9 cellular contexts compared by ENCODE assay signal in the genomic region with DNA sequence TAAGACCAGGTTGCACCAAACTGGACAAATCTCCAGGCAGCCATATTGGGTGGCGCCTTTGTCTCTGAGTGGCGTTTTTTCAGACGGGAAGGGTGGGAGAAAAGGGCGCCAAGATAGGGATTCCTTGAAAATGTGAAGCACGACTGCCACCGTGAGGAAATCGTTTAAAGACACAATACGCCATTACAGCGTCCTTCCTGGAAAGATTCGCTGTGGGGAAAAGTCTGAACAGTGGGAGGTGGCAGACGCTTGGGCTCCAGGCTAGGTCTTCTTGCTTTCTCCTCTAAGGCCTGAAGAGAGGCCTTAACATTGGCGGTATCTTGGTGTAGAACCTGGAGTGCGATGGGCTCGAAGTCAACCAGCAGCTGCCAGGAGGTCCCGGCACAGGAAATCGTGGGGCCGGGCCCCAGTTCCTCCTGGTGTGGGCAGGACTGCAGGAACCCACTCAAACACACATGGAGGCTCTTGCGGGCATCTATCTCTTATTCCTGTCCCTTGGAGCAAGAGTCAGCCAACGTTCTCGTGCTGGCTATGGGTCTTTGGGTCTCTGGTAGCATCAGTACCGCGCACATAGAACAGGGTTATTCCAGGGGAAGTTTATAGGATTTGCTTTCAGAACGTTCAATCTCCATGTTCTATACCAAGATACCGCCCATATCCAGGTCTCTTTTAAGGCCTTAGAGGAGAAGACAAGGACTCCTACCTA.
DNase-seq lines count a peak whose midpoint lies in the region; ATAC-seq and TF ChIP-seq lines count a peak whose summit lies in the region.
"Had no signal": no experiment of that assay in that cellular context is flagged by ENCODE, and none has a peak within 500 bp of the region (broad histone marks: within the 10 kb centered on the region; RNA-seq: fewer than 3 reads in every experiment).

No MANE protein-coding gene starts in this region.

- no peaks in the 10 kb centered on the region for H3K27me3 Mint-ChIP-seq in nephron progenitor cell (ENCODE audit: low read depth, poor library complexity)

- in situ Hi-C loops in GM13976 (cut with MboI; ENCODE audit: low sequenced_read_pairs, unreplicated experiment) (no loop called here), astrocyte of the cerebellum (cut with HindIII; ENCODE audit: low sequenced_read_pairs) (no loop called here)

- TF ChIP-seq CTCF in GM13976 (IDR thresholded peaks at IDR 0.05; ENCODE audit: borderline replicate concordance, control extremely low read depth, extremely low read depth, insufficient read depth, missing control alignments) = peak; percentile 20
- peak; percentile 35 for TF ChIP-seq CTCF in astrocyte of the cerebellum (IDR thresholded peaks at IDR 0.05; ENCODE audit: low read depth, low read length, missing control alignments)
- no peak for TF ChIP-seq CTCF in nephron progenitor cell (IDR thresholded peaks at IDR 0.05)

- peaks cover 97% of the 10 kb centered on the region for H3K36me3 Mint-ChIP-seq in nephron progenitor cell (ENCODE audit: low read depth)

- DNase-seq in GM13976 (ENCODE audit: low spot score) (no peak), astrocyte of the cerebellum (ENCODE audit: low read depth) (peak; percentile 91), posterior cingulate gyrus (peak in 7 of 10 donors; percentile 48 to 94 (median 72)), LoVo (ENCODE audit: low spot score) (no peak), nephron progenitor cell (no peak), HUDEP-2 (lab: John Stamatoyannopoulos, UW; ENCODE audit: unreplicated experiment in 76 of 76) (no peak)

- no peaks in the 10 kb centered on the region for H3K4me1 Mint-ChIP-seq in nephron progenitor cell
- H3K4me1 Mint-ChIP-seq: neural crest cell had no signal

- no peak overlapping the region for H3K27ac Mint-ChIP-seq in nephron progenitor cell

- peak overlapping the region; percentile 47 for H3K4me3 ChIP-seq in astrocyte of the cerebellum (ENCODE audit: low read depth, low read length)

- ATAC-seq in HG03354 (IDR thresholded peaks at IDR 0.05; ENCODE audit: poor library complexity, severe bottlenecking, unreplicated experiment) = peak; percentile 66
- no peak for ATAC-seq in HG03045 (IDR thresholded peaks at IDR 0.05; ENCODE audit: unreplicated experiment)

- intact Hi-C loops in posterior cingulate gyrus (cut with DNase I) = no loop called here

- H3K9me3 Mint-ChIP-seq in nephron progenitor cell = peaks cover 5% of the 10 kb centered on the region

- no peak overlapping the region for H3K4me3 Mint-ChIP-seq in nephron progenitor cell
- H3K4me3 Mint-ChIP-seq: neural crest cell had no signal

Comparison
In these comparisons a context has a peak if more than half of its experiments do, and no peak if none do; other contexts are left out.
1. DNase-seq: peak in astrocyte of the cerebellum (single experiment) and posterior cingulate gyrus (7 of 10); none in GM13976 (single experiment), LoVo (single experiment), nephron progenitor cell (single experiment) and HUDEP-2 (0 of 76).